In genomic region chr3:134768845-134769244, GRCh38 we compare ENCODE assay signal across 25 cellular contexts. TPM values are rescaled to one million over a fixed set of nuclear protein-coding genes. Genes with fewer than 3 reads are reported as not detected.
"Had no signal": no experiment of that assay in that cellular context is flagged by ENCODE, and none has a peak within 500 bp of the region (broad histone marks: within the 10 kb centered on the region; RNA-seq: fewer than 3 reads in every experiment).

No MANE protein-coding gene starts in this region.

- H3K9me3 ChIP-seq: heart right ventricle, neutrophil, prostate gland, right atrium auricular region, thoracic aorta, transverse colon, vagina had no signal

- H3K4me1 ChIP-seq: heart right ventricle, prostate gland, right atrium auricular region, transverse colon, vagina had no signal

- H3K36me3 ChIP-seq: heart right ventricle, neutrophil, prostate gland, right atrium auricular region, thoracic aorta, transverse colon, vagina had no signal

- H3K4me1 Mint-ChIP-seq: immature natural killer cell; naive thymus-derived CD8-positive, alpha-beta T cell; stimulated activated memory B cell treated with anti-CD40 and anti-IgM and Interleukin-4, amounts not matched to agents 10 μg/mL and 1 μg/mL and 100 μg/mL, for 72 hours had no signal

- H3K27me3 ChIP-seq: neutrophil, right atrium auricular region, transverse colon, vagina had no signal

- ATAC-seq: esophagus mucosa; heart right ventricle; left colon; naive thymus-derived CD8-positive, alpha-beta T cell; sciatic nerve; stimulated activated memory B cell treated with anti-CD40 and anti-IgM and Interleukin-4, amounts not matched to agents 10 μg/mL and 1 μg/mL and 100 μg/mL, for 72 hours; stimulated activated naive CD8-positive, alpha-beta T cell treated with anti-CD3 and anti-CD28 coated beads, Interleukin-15, Interleukin-2, amounts not matched to agents 100 U/mL and 50 U/mL, for 24 hours had no signal

- H3K4me3 Mint-ChIP-seq: immature natural killer cell; naive thymus-derived CD8-positive, alpha-beta T cell; stimulated activated memory B cell treated with anti-CD40 and anti-IgM and Interleukin-4, amounts not matched to agents 10 μg/mL and 1 μg/mL and 100 μg/mL, for 72 hours had no signal

- H3K27ac ChIP-seq: dorsolateral prefrontal cortex, epithelial cell of prostate, heart right ventricle, neutrophil, prostate gland, right atrium auricular region, thoracic aorta, transverse colon, vagina had no signal

- DNase-seq: caudate nucleus; cerebellar nuclear complex; dorsolateral prefrontal cortex; effector CD4-positive, alpha-beta T cell; glutamatergic neuron; heart right ventricle; hypothalamus; immature natural killer cell; islet precursor cell; kidney glomerular epithelial cell; left colon; naive thymus-derived CD8-positive, alpha-beta T cell; stimulated activated CD4-positive, alpha-beta T cell treated with anti-CD3 and anti-CD28 coated beads, Interleukin-2, amount 100 ng/mL, for 24 hours; stimulated activated CD4-positive, alpha-beta T cell treated with anti-CD3 and anti-CD28 coated beads, Interleukin-4, amount 100 ng/mL, for 24 hours; stimulated activated naive CD8-positive, alpha-beta T cell treated with anti-CD3 and anti-CD28 coated beads, Interleukin-15, Interleukin-2, amounts not matched to agents 100 U/mL and 50 U/mL, for 24 hours; transverse colon had no signal

- H3K36me3 Mint-ChIP-seq: immature natural killer cell; naive thymus-derived CD8-positive, alpha-beta T cell; stimulated activated memory B cell treated with anti-CD40 and anti-IgM and Interleukin-4, amounts not matched to agents 10 μg/mL and 1 μg/mL and 100 μg/mL, for 72 hours had no signal

- H3K27me3 Mint-ChIP-seq: stimulated activated memory B cell treated with anti-CD40 and anti-IgM and Interleukin-4, amounts not matched to agents 10 μg/mL and 1 μg/mL and 100 μg/mL, for 72 hours had no signal

- H3K4me3 ChIP-seq: dorsolateral prefrontal cortex, heart right ventricle, prostate gland, right atrium auricular region, thoracic aorta, transverse colon, vagina had no signal

- H3K9me3 Mint-ChIP-seq: immature natural killer cell; naive thymus-derived CD8-positive, alpha-beta T cell; stimulated activated memory B cell treated with anti-CD40 and anti-IgM and Interleukin-4, amounts not matched to agents 10 μg/mL and 1 μg/mL and 100 μg/mL, for 72 hours had no signal

- H3K27ac Mint-ChIP-seq: immature natural killer cell; naive thymus-derived CD8-positive, alpha-beta T cell; stimulated activated memory B cell treated with anti-CD40 and anti-IgM and Interleukin-4, amounts not matched to agents 10 μg/mL and 1 μg/mL and 100 μg/mL, for 72 hours had no signal

RNA-seq across cellular contexts. Expression of gene EPHB1, which starts 26.2 kb away (rescaled TPM):
- total RNA-seq: naive thymus-derived CD8-positive, alpha-beta T cell had no signal
